Comparison of ENCODE assay signal across 13 cellular contexts in genomic region chr4:143473334-143474126, GRCh38. TPM values are rescaled to one million over a fixed set of nuclear protein-coding genes. Genes with fewer than 3 reads are reported as not detected.
DNase-seq lines count a peak whose midpoint lies in the region; ATAC-seq and TF ChIP-seq lines count a peak whose summit lies in the region.
"Had no signal": no experiment of that assay in that cellular context is flagged by ENCODE, and none has a peak within 500 bp of the region (broad histone marks: within the 10 kb centered on the region; RNA-seq: fewer than 3 reads in every experiment).

No MANE protein-coding gene starts in this region.

- TF ChIP-seq POLR2A in right lobe of liver (IDR thresholded peaks at IDR 0.05): no peak

- TF ChIP-seq CTCF in right lobe of liver (IDR thresholded peaks at IDR 0.05): peak in 3 of 4 donors; percentile 7 to 38 (median 17)

- H3K36me3 ChIP-seq in right lobe of liver: peaks cover 0 to 15% (median 1%) of the 10 kb centered on the region in 4 donors

- 26% methylated on average over 1 of the region's 1 CpG for WGBS in right lobe of liver (ENCODE audit: insufficient coverage, low coverage, low lambda C conversion rate, missing lambda C conversion rate)

- ATAC-seq in GM18909 (IDR thresholded peaks at IDR 0.05; ENCODE audit: poor library complexity, unreplicated experiment) (peak; percentile 83), GM21786 (IDR thresholded peaks at IDR 0.05; ENCODE audit: unreplicated experiment) (peak; percentile 68), HG03432 (IDR thresholded peaks at IDR 0.05; ENCODE audit: unreplicated experiment) (peak; percentile 77), right lobe of liver (peak; percentile 87 to 95 (median 90))
- ATAC-seq: stimulated activated effector memory CD8-positive, alpha-beta T cell treated with anti-CD3 and anti-CD28 coated beads, Interleukin-12 subunit alpha, Interleukin-12 subunit beta, amount 100 ng/mL, for 72 hours had no signal

- no peaks in the 10 kb centered on the region for H3K27me3 ChIP-seq in right lobe of liver

- H3K27ac ChIP-seq in right lobe of liver: no peak overlapping the region
- H3K27ac ChIP-seq: SK-N-MC had no signal

- DNase-seq in right lobe of liver (peak in 2 of 3 donors; percentile 67 to 75), NCI-H2227 treated with DMSO at 0.1 percent for 48 hours (lab: John Stamatoyannopoulos, UW) (no peak), SK-N-DZ (ENCODE audit: low spot score) (no peak), NCI-H1417 (lab: John Stamatoyannopoulos, UW) (no peak), HCEC 1CT (no peak)
- DNase-seq: C1 segment of cervical spinal cord, NCI-H1048, NCI-H82 had no signal

- no peaks in the 10 kb centered on the region for H3K9me3 ChIP-seq in right lobe of liver

- peaks cover 0 to 9% (median 0%) of the 10 kb centered on the region in 4 donors for H3K4me1 ChIP-seq in right lobe of liver

- intact Hi-C loops in right lobe of liver (cut with DNase I): no loop called here

- H3K4me3 ChIP-seq in right lobe of liver: no peak overlapping the region
- H3K4me3 ChIP-seq: SK-N-MC had no signal

RNA-seq across cellular contexts. Expression of gene SMARCA5, which starts 40.0 kb away (rescaled TPM):
- total RNA-seq in right lobe of liver: 10 to 100 TPM in 5 of 6 experiments, 1 to 10 TPM in 1; 7.8 to 24.1 (median 16.7) TPM
- 50.3 and 70.0 TPM in 2 replicates for polyA plus RNA-seq in SK-N-DZ (2014; cell fraction: cytosol; rRNA removed)
- 33.4 and 42.6 TPM in 2 replicates for polyA plus RNA-seq in SK-N-DZ (2014; cell fraction: nucleus; rRNA removed)

Comparison
In these comparisons a context has a peak if more than half of its experiments do, and no peak if none do; other contexts are left out.
1. DNase-seq: peak in right lobe of liver (2 of 3); none in NCI-H2227 treated with DMSO at 0.1 percent for 48 hours (single experiment), SK-N-DZ (single experiment), NCI-H1417 (0 of 3) and HCEC 1CT (single experiment).
2. Peak in every context shown above with its lines, with median percentiles within 50 percentile points of each other: ATAC-seq.